ENCODE assay signal across 10 cellular contexts in genomic region chr12:110010853-110011835, GRCh38. TPM values are rescaled to one million over a fixed set of nuclear protein-coding genes. Genes with fewer than 3 reads are reported as not detected.
A peak's percentile ranks its signal among the peaks of the same experiment; 100 is the strongest.
DNase-seq lines count a peak whose midpoint lies in the region; ATAC-seq and TF ChIP-seq lines count a peak whose summit lies in the region.
"Had no signal": no experiment of that assay in that cellular context is flagged by ENCODE, and none has a peak within 500 bp of the region (broad histone marks: within the 10 kb centered on the region; RNA-seq: fewer than 3 reads in every experiment).

No MANE protein-coding gene starts in this region.

- H3K4me3 ChIP-seq in osteoblast (ENCODE audit: insufficient read depth, low read length): no peak overlapping the region
- H3K4me3 ChIP-seq in GM23248: no peak overlapping the region
- no peak overlapping the region for H3K4me3 ChIP-seq in breast epithelium

- peaks cover 70% of the 10 kb centered on the region for H3K4me1 Mint-ChIP-seq in activated CD4-positive, alpha-beta T cell treated with anti-CD3 and anti-CD28 coated beads, Interleukin-2, amount 10 ng/mL, durations not matched to agents 7 days and 5 days

- WGBS in GM23248 (ENCODE audit: low coverage in 1 of 2, low lambda C conversion rate in 2 of 2, missing lambda C conversion rate in 2 of 2), 2 experiments: 98% methylated on average over 13 of the region's 13 CpGs

- CTCF ChIA-PET in activated CD4-positive, alpha-beta T cell treated with anti-CD3 and anti-CD28 coated beads, Interleukin-2, amount 10 ng/mL, durations not matched to agents 7 days and 5 days (lab: Charles Lee): interaction anchor here (1.0 to 1.3 kb wide), 2 partner anchors 9 to 13 kb away, joined by 4 to 6 read pairs; no protein-coding TSS in a partner anchor

- H3K36me3 ChIP-seq in osteoblast (ENCODE audit: insufficient read depth, low read length) (peaks cover 46% of the 10 kb centered on the region), GM23248 (ENCODE audit: low read depth) (peaks cover 41% of the 10 kb centered on the region), breast epithelium (no peaks in the 10 kb centered on the region)

- H3K27ac Mint-ChIP-seq in activated CD4-positive, alpha-beta T cell treated with anti-CD3 and anti-CD28 coated beads, Interleukin-2, amount 10 ng/mL, durations not matched to agents 7 days and 5 days: peak overlapping the region; percentile 43

- no peak overlapping the region for H3K9ac ChIP-seq in GM23248
- H3K9ac ChIP-seq: parathyroid adenoma had no signal

- H3K4me1 ChIP-seq in osteoblast (ENCODE audit: insufficient read depth, low read length) (peaks cover 10% of the 10 kb centered on the region), GM23248 (ENCODE audit: insufficient read depth) (peaks cover 10% of the 10 kb centered on the region), breast epithelium (no peaks in the 10 kb centered on the region)
- H3K4me1 ChIP-seq: parathyroid adenoma had no signal

- H3K4me3 Mint-ChIP-seq in activated CD4-positive, alpha-beta T cell treated with anti-CD3 and anti-CD28 coated beads, Interleukin-2, amount 10 ng/mL, durations not matched to agents 7 days and 5 days: no peak overlapping the region

- H3K36me3 Mint-ChIP-seq in activated CD4-positive, alpha-beta T cell treated with anti-CD3 and anti-CD28 coated beads, Interleukin-2, amount 10 ng/mL, durations not matched to agents 7 days and 5 days (ENCODE audit: low read depth): peaks cover 50% of the 10 kb centered on the region

- no peaks in the 10 kb centered on the region for H3K27me3 Mint-ChIP-seq in activated CD4-positive, alpha-beta T cell treated with anti-CD3 and anti-CD28 coated beads, Interleukin-2, amount 10 ng/mL, durations not matched to agents 7 days and 5 days

- no peaks in the 10 kb centered on the region for H3K9me2 ChIP-seq in GM23248 (ENCODE audit: insufficient read depth)

- TF ChIP-seq CTCF in osteoblast (IDR thresholded peaks at IDR 0.05; ENCODE audit: extremely low read depth, low read depth, low read length): no peak
- no peak for TF ChIP-seq CTCF in breast epithelium (IDR thresholded peaks at IDR 0.05)

- POLR2A ChIA-PET in activated CD4-positive, alpha-beta T cell treated with anti-CD3 and anti-CD28 coated beads, Interleukin-2, amount 10 ng/mL, durations not matched to agents 7 days and 5 days (lab: Charles Lee): no interaction called here

- peaks cover 4% of the 10 kb centered on the region for H3K9me3 Mint-ChIP-seq in activated CD4-positive, alpha-beta T cell treated with anti-CD3 and anti-CD28 coated beads, Interleukin-2, amount 10 ng/mL, durations not matched to agents 7 days and 5 days

- H3K4me2 ChIP-seq in osteoblast (ENCODE audit: insufficient read depth, low read length) (no peak overlapping the region), GM23248 (ENCODE audit: unreplicated experiment) (no peak overlapping the region)

- H2AFZ ChIP-seq in osteoblast (ENCODE audit: low read length) (no peak overlapping the region), GM23248 (no peak overlapping the region)
- H2AFZ ChIP-seq: parathyroid adenoma had no signal

- H3K27me3 ChIP-seq in osteoblast (ENCODE audit: insufficient read depth, low read length) (no peaks in the 10 kb centered on the region), GM23248 (replicated peaks; ENCODE audit: insufficient read depth) (no peaks in the 10 kb centered on the region), breast epithelium (no peaks in the 10 kb centered on the region)

- no peaks in the 10 kb centered on the region for H3K9me3 ChIP-seq in osteoblast (ENCODE audit: low read depth, low read length)
- H3K9me3 ChIP-seq in GM23248 (ENCODE audit: low read depth): no peaks in the 10 kb centered on the region
- no peaks in the 10 kb centered on the region for H3K9me3 ChIP-seq in breast epithelium

- ATAC-seq in GM21825 (IDR thresholded peaks at IDR 0.05; ENCODE audit: unreplicated experiment): peak; percentile 40

- intact Hi-C loops in breast epithelium (cut with DNase I; ENCODE audit: low total_unique reads): loop anchor here (2.0 kb wide), 1 partner anchor 26 kb away; no protein-coding TSS in a partner anchor

- H4K20me1 ChIP-seq in osteoblast (ENCODE audit: insufficient read depth, low read length): peaks cover 7% of the 10 kb centered on the region
- peaks cover 8% of the 10 kb centered on the region; the same call in 1 of the 2 replicates for H4K20me1 ChIP-seq in GM23248 (ENCODE audit: insufficient read depth)

- H3K79me2 ChIP-seq in osteoblast (ENCODE audit: insufficient read depth, low read length): peaks cover 82% of the 10 kb centered on the region
- peaks cover 99% of the 10 kb centered on the region for H3K79me2 ChIP-seq in GM23248 (ENCODE audit: insufficient read depth)

- no peak for TF ChIP-seq POLR2A in breast epithelium (IDR thresholded peaks at IDR 0.05)

- peak overlapping the region; percentile 37 for H3K27ac ChIP-seq in osteoblast (ENCODE audit: low read depth, low read length)
- no peak overlapping the region for H3K27ac ChIP-seq in GM23248
- H3K27ac ChIP-seq in breast epithelium: no peak overlapping the region
- H3K27ac ChIP-seq: parathyroid adenoma had no signal

- in situ Hi-C loops in GM23248 (cut with MboI): no loop called here

- DNase-seq in activated CD4-positive, alpha-beta T cell treated with anti-CD3 and anti-CD28 coated beads, Interleukin-2, amount 10 ng/mL, durations not matched to agents 7 days and 5 days: no peak
- no peak for DNase-seq in activated CD4-positive, alpha-beta T cell treated with anti-CD3 and anti-CD28 coated beads, Interleukin-2, amount 50 U/mL, for 4 hours
- DNase-seq in activated CD4-positive, alpha-beta T cell treated with anti-CD3 and anti-CD28 coated beads, Interleukin-2, amount 50 U/mL, for 1 hour: peak; percentile 26
- DNase-seq in osteoblast (ENCODE audit: insufficient read length, low spot score, missing footprints) (no peak), NCI-H226 (no peak), GM23248 (no peak), breast epithelium (ENCODE audit: low spot score in 2 of 2) (no peak)
- DNase-seq: activated gamma-delta T cell had no signal

- peaks cover 10% of the 10 kb centered on the region; the same call in 1 of the 2 replicates for H3F3A ChIP-seq in GM23248 (ENCODE audit: insufficient read depth)

RNA-seq across cellular contexts. Expression of gene ANKRD13A, which starts 11.9 kb away (rescaled TPM):
- 10 to 100 TPM; 82.5 to 88.2 TPM for total RNA-seq in activated CD4-positive, alpha-beta T cell treated with anti-CD3 and anti-CD28 coated beads, Interleukin-2, amount 10 ng/mL, durations not matched to agents 7 days and 5 days
- 94.1 and 113 TPM in 2 replicates for total RNA-seq in osteoblast
- total RNA-seq in GM23248 (2014; rRNA removed; shearing (Covaris generic)): 237 and 241 TPM in 2 replicates
- 74.8 and 77.3 TPM in 2 replicates for polyA plus RNA-seq in GM23248 (2016; fragmentation: Nextera tagmentation; extraction: Ambion mirVana)
- total RNA-seq in breast epithelium: 100 to 1,000 TPM in 1 of 3 donors, 10 to 100 TPM in 2; 66.4 to 172 (median 88.2) TPM

RNA-seq across cellular contexts. Expression of gene GIT2, which starts 15.0 kb away (rescaled TPM):
- 100 to 1,000 TPM; 101 to 107 TPM for total RNA-seq in activated CD4-positive, alpha-beta T cell treated with anti-CD3 and anti-CD28 coated beads, Interleukin-2, amount 10 ng/mL, durations not matched to agents 7 days and 5 days
- total RNA-seq in osteoblast (43.4 and 45.4 TPM in 2 replicates), breast epithelium (10 to 100 TPM; 41.3 to 53.1 (median 42.6) TPM)
- 23.4 and 26.4 TPM in 2 replicates for total RNA-seq in GM23248 (2014; rRNA removed; shearing (Covaris generic))
- 42.1 TPM in 2 replicates for polyA plus RNA-seq in GM23248 (2016; fragmentation: Nextera tagmentation; extraction: Ambion mirVana)

RNA-seq across cellular contexts. Expression of gene C12orf76, which starts 37.2 kb away (rescaled TPM):
- total RNA-seq in activated CD4-positive, alpha-beta T cell treated with anti-CD3 and anti-CD28 coated beads, Interleukin-2, amount 10 ng/mL, durations not matched to agents 7 days and 5 days: 10 to 100 TPM; 19.9 to 25.8 TPM
- total RNA-seq in osteoblast (7.6 and 9.4 TPM in 2 replicates), breast epithelium (10 to 100 TPM; 16.0 to 19.3 (median 18.1) TPM)
- total RNA-seq in GM23248 (2014; rRNA removed; shearing (Covaris generic)): 21.2 and 29.7 TPM in 2 replicates
- polyA plus RNA-seq in GM23248 (2016; fragmentation: Nextera tagmentation; extraction: Ambion mirVana): 8.5 and 12.3 TPM in 2 replicates
